Comparison of ENCODE assay signal across 1 cellular context in genomic region chr5:179796877-179797608, GRCh38.
TF ChIP-seq lines count a peak whose summit lies in the region.

No MANE protein-coding gene starts in this region.

TF ChIP-seq in GM12878, 131 proteins besides CTCF, POLR2A, EP300 and RAD21 (continued from another document):
- TF ChIP-seq LARP7 (IDR thresholded peaks at IDR 0.05) (no peak), KAT2A (conservative IDR thresholded peaks at IDR 0.05; ENCODE audit: control insufficient read depth, low read depth, low read length) (no peak), PAX8 (IDR thresholded peaks at IDR 0.05) (no peak), SMARCA5 (IDR thresholded peaks at IDR 0.05) (no peak), SMC3 (IDR thresholded peaks at IDR 0.05; ENCODE audit: borderline replicate concordance, low read length) (no peak)
